15 cellular contexts compared by ENCODE assay signal in the genomic region with DNA sequence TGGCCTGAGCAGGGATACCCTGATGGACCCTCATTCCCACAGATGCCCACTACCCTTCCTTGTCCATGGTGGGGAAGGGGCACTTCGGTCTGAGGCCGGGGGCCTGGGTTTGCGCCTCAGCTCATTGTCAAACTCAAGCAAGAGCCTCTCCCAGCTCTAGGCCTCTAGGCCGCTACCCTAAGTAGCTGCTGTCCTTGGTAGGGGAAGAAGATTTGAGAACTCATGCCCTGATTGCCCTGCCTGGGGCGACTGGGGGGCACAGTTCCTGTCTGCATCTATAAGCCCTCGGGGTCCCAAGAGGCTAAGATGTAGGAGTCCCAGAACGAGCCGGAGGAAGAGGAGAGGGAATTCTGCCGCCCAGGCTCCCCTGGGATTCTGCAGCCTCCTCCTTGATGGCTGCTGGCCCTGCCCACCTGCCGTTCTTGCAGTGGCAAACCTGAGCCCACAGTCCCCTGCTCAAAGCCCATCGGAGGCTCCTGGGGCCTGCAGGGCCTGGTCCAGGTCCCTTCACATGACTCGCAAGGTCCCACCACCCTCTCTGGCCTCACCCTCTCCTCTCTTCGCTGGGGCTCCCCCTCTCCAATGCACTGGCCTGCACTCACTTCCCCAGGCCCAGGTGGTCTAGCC. TPM values are rescaled to one million over a fixed set of nuclear protein-coding genes. Genes with fewer than 3 reads are reported as not detected.
DNase-seq lines count a peak whose midpoint lies in the region; ATAC-seq and TF ChIP-seq lines count a peak whose summit lies in the region.
"Had no signal": no experiment of that assay in that cellular context is flagged by ENCODE, and none has a peak within 500 bp of the region (broad histone marks: within the 10 kb centered on the region; RNA-seq: fewer than 3 reads in every experiment).

No MANE protein-coding gene starts in this region.

- H3K27me3 ChIP-seq in osteoblast (ENCODE audit: insufficient read depth, low read length) = peaks cover 41% of the 10 kb centered on the region

- H3K4me3 ChIP-seq in osteoblast (ENCODE audit: insufficient read depth, low read length) = no peak overlapping the region
- H3K4me3 ChIP-seq: HAP-1 had no signal

- CTCF ChIA-PET in activated CD4-positive, alpha-beta T cell treated with anti-CD3 and anti-CD28 coated beads for 36 hours (lab: Charles Lee) = no interaction called here

- no peaks in the 10 kb centered on the region for H3K36me3 Mint-ChIP-seq in glutamatergic neuron (ENCODE audit: unreplicated experiment)
- H3K36me3 Mint-ChIP-seq in activated CD4-positive, alpha-beta T cell treated with anti-CD3 and anti-CD28 coated beads for 36 hours (ENCODE audit: low read depth) = no peaks in the 10 kb centered on the region

- peaks cover 8% of the 10 kb centered on the region for H3K4me1 Mint-ChIP-seq in glutamatergic neuron (ENCODE audit: low read depth, unreplicated experiment)
- H3K4me1 Mint-ChIP-seq in activated CD4-positive, alpha-beta T cell treated with anti-CD3 and anti-CD28 coated beads for 36 hours = no peaks in the 10 kb centered on the region

- no peaks in the 10 kb centered on the region for H4K20me1 ChIP-seq in osteoblast (ENCODE audit: insufficient read depth, low read length)

- peak; percentile 20 for DNase-seq in NCI-H2171 treated with DMSO at 0.1 percent for 48 hours (lab: John Stamatoyannopoulos, UW)
- no peak for DNase-seq in NCI-H2171 (lab: John Stamatoyannopoulos, UW)
- DNase-seq in glutamatergic neuron = no peak
- peak; percentile 62 for DNase-seq in osteoblast (ENCODE audit: insufficient read length, low spot score, missing footprints)
- DNase-seq in activated CD4-positive, alpha-beta T cell treated with anti-CD3 and anti-CD28 coated beads for 36 hours = no peak
- no peak for DNase-seq in NOMO-1 treated with DMSO at 0.1 percent for 48 hours (lab: John Stamatoyannopoulos, UW; ENCODE audit: unreplicated experiment)
- DNase-seq: C1 segment of cervical spinal cord; CD4-positive, alpha-beta T cell; DMS79; GOT3; HFFc6 had no signal

- H3K27ac Mint-ChIP-seq in glutamatergic neuron (ENCODE audit: unreplicated experiment) = peak overlapping the region; percentile 38
- H3K27ac Mint-ChIP-seq in activated CD4-positive, alpha-beta T cell treated with anti-CD3 and anti-CD28 coated beads for 36 hours = no peak overlapping the region
- H3K27ac Mint-ChIP-seq: CD4-positive, alpha-beta T cell; HFFc6 had no signal

- TF ChIP-seq CTCF in glutamatergic neuron (IDR thresholded peaks at IDR 0.05; ENCODE audit: partially characterized antibody, unreplicated experiment) (no peak), osteoblast (IDR thresholded peaks at IDR 0.05; ENCODE audit: extremely low read depth, low read depth, low read length) (no peak)

- no peaks in the 10 kb centered on the region for H3K9me3 ChIP-seq in osteoblast (ENCODE audit: low read depth, low read length)
- H3K9me3 ChIP-seq: HAP-1 had no signal

- H3K79me2 ChIP-seq in osteoblast (ENCODE audit: insufficient read depth, low read length) = no peaks in the 10 kb centered on the region

- intact Hi-C loops in activated CD4-positive, alpha-beta T cell treated with anti-CD3 and anti-CD28 coated beads for 36 hours (cut with DNase I, micrococcal nuclease) = no loop called here

- H3K36me3 ChIP-seq in osteoblast (ENCODE audit: insufficient read depth, low read length) = no peaks in the 10 kb centered on the region
- H3K36me3 ChIP-seq: HAP-1 had no signal

- H3K27ac ChIP-seq in osteoblast (ENCODE audit: low read depth, low read length) = no peak overlapping the region
- H3K27ac ChIP-seq: 22Rv1 had no signal

- TF ChIP-seq EP300 in Ishikawa (IDR thresholded peaks at IDR 0.05; ENCODE audit: borderline replicate concordance) = no peak

- TF ChIP-seq RAD21 in Ishikawa (IDR thresholded peaks at IDR 0.05; ENCODE audit: low read depth) = no peak

- POLR2A ChIA-PET in activated CD4-positive, alpha-beta T cell treated with anti-CD3 and anti-CD28 coated beads for 36 hours (lab: Charles Lee) = interaction anchor here (0.7 kb wide), 1 partner anchor 274 kb away, joined by 3 read pairs; no protein-coding TSS in a partner anchor

- ATAC-seq in activated CD4-positive, alpha-beta T cell treated with anti-CD3 and anti-CD28 coated beads for 36 hours = no peak
- no peak for ATAC-seq in GM21390 (IDR thresholded peaks at IDR 0.05; ENCODE audit: unreplicated experiment)

- H3K4me2 ChIP-seq in osteoblast (ENCODE audit: insufficient read depth, low read length) = no peak overlapping the region

- H3K9me3 Mint-ChIP-seq in glutamatergic neuron (ENCODE audit: unreplicated experiment) = peaks cover 7% of the 10 kb centered on the region
- H3K9me3 Mint-ChIP-seq in activated CD4-positive, alpha-beta T cell treated with anti-CD3 and anti-CD28 coated beads for 36 hours (ENCODE audit: low read depth) = no peaks in the 10 kb centered on the region
- H3K9me3 Mint-ChIP-seq: CD4-positive, alpha-beta T cell; HFFc6 had no signal

- no peak overlapping the region for H3K4me3 Mint-ChIP-seq in glutamatergic neuron (ENCODE audit: unreplicated experiment)
- no peak overlapping the region for H3K4me3 Mint-ChIP-seq in activated CD4-positive, alpha-beta T cell treated with anti-CD3 and anti-CD28 coated beads for 36 hours
- H3K4me3 Mint-ChIP-seq: CD4-positive, alpha-beta T cell; HFFc6 had no signal

- H3K27me3 Mint-ChIP-seq in glutamatergic neuron (ENCODE audit: unreplicated experiment) = peaks cover 5% of the 10 kb centered on the region
- peaks cover 8% of the 10 kb centered on the region for H3K27me3 Mint-ChIP-seq in activated CD4-positive, alpha-beta T cell treated with anti-CD3 and anti-CD28 coated beads for 36 hours

- H2AFZ ChIP-seq in osteoblast (ENCODE audit: low read length) = no peak overlapping the region

- no peaks in the 10 kb centered on the region for H3K4me1 ChIP-seq in osteoblast (ENCODE audit: insufficient read depth, low read length)

TF ChIP-seq in Ishikawa, 13 proteins besides CTCF, POLR2A, EP300 and RAD21:
- TF ChIP-seq REST (IDR thresholded peaks at IDR 0.05; ENCODE audit: low read depth) (peak; percentile 59; the same call in 1 of the 2 replicates), CREB1 (IDR thresholded peaks at IDR 0.05; ENCODE audit: low read depth) (no peak)

RNA-seq across cellular contexts. Expression of gene CASZ1, which starts 20.4 kb away (rescaled TPM):
- 18.3 TPM for total RNA-seq in glutamatergic neuron (ENCODE audit: unreplicated experiment)
- 0.36 and 0.59 TPM in 2 replicates for total RNA-seq in osteoblast
- 1 to 10 TPM; 3.7 to 4.0 TPM for total RNA-seq in activated CD4-positive, alpha-beta T cell treated with anti-CD3 and anti-CD28 coated beads for 36 hours

Comparison
In these comparisons a context has a peak if more than half of its experiments do, and no peak if none do; other contexts are left out.
1. DNase-seq: peak in NCI-H2171 treated with DMSO at 0.1 percent for 48 hours (single experiment) and osteoblast (single experiment); none in NCI-H2171 (single experiment), glutamatergic neuron (single experiment), activated CD4-positive, alpha-beta T cell treated with anti-CD3 and anti-CD28 coated beads for 36 hours (single experiment) and NOMO-1 treated with DMSO at 0.1 percent for 48 hours (single experiment).